Comparison of ENCODE assay signal across 8 cellular contexts in genomic region chr2:174183076-174183475, GRCh38.
"Had no signal": no experiment of that assay in that cellular context is flagged by ENCODE, and none has a peak within 500 bp of the region (broad histone marks: within the 10 kb centered on the region; RNA-seq: fewer than 3 reads in every experiment).

No MANE protein-coding gene starts in this region.

- H3K9me3 ChIP-seq: HAP-1 had no signal

- H3K4me1 ChIP-seq: HAP-1 had no signal

- H3K27ac ChIP-seq: GM23248, HL-60 had no signal

- ATAC-seq: HCT116, HepG2 had no signal

- DNase-seq: GM23248, GOT3, H7, HFFc6 had no signal

- H2AFZ ChIP-seq: GM23248 had no signal

- H3K9ac ChIP-seq: GM23248 had no signal

- H3K4me3 ChIP-seq: GM23248, HAP-1 had no signal
